Comparison of ENCODE assay signal across 2 cellular contexts in genomic region chr19:6064703-6065073, GRCh38.
TF ChIP-seq lines count a peak whose summit lies in the region.

No MANE protein-coding gene starts in this region.

TF ChIP-seq in SK-N-SH, 30 proteins besides CTCF, POLR2A, EP300 and RAD21:
- TF ChIP-seq USF2 (IDR thresholded peaks at IDR 0.05; ENCODE audit: borderline replicate concordance, low read depth, low read length) (no peak), USF1 (IDR thresholded peaks at IDR 0.05; ENCODE audit: borderline replicate concordance, low read depth) (no peak), FOXJ3 (CRISPR knock-in tag; IDR thresholded peaks at IDR 0.05) (no peak), GATA2 (CRISPR knock-in tag; IDR thresholded peaks at IDR 0.05) (no peak), MXI1 (IDR thresholded peaks at IDR 0.05; ENCODE audit: low read depth, low read length) (no peak), ELF1 (IDR thresholded peaks at IDR 0.05) (no peak), RXRA (IDR thresholded peaks at IDR 0.05; ENCODE audit: borderline replicate concordance, low read depth) (no peak), SIN3A (IDR thresholded peaks at IDR 0.05; ENCODE audit: borderline replicate concordance, low read depth, low read length) (no peak), NFIC (IDR thresholded peaks at IDR 0.05; ENCODE audit: borderline replicate concordance) (no peak), TCF12 (IDR thresholded peaks at IDR 0.05) (no peak), YY1 (IDR thresholded peaks at IDR 0.05; ENCODE audit: low read depth) (no peak), SMC3 (IDR thresholded peaks at IDR 0.05; ENCODE audit: low read depth, low read length) (no peak), JUND (IDR thresholded peaks at IDR 0.05) (no peak)
- TF ChIP-seq, protein P1, sequence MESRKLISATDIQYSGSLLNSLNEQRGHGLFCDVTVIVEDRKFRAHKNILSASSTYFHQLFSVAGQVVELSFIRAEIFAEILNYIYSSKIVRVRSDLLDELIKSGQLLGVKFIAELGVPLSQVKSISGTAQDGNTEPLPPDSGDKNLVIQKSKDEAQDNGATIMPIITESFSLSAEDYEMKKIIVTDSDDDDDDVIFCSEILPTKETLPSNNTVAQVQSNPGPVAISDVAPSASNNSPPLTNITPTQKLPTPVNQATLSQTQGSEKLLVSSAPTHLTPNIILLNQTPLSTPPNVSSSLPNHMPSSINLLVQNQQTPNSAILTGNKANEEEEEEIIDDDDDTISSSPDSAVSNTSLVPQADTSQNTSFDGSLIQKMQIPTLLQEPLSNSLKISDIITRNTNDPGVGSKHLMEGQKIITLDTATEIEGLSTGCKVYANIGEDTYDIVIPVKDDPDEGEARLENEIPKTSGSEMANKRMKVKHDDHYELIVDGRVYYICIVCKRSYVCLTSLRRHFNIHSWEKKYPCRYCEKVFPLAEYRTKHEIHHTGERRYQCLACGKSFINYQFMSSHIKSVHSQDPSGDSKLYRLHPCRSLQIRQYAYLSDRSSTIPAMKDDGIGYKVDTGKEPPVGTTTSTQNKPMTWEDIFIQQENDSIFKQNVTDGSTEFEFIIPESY (IDR thresholded peaks at IDR 0.05; ENCODE audit: borderline replicate concordance, low read depth), result no peak
- TF ChIP-seq, protein P2, sequence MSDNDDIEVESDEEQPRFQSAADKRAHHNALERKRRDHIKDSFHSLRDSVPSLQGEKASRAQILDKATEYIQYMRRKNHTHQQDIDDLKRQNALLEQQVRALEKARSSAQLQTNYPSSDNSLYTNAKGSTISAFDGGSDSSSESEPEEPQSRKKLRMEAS (IDR thresholded peaks at IDR 0.05; ENCODE audit: low read depth), result no peak

TF ChIP-seq in SK-N-SH treated with all-trans-retinoic acid at 6 μM for 48 hours, 23 proteins besides CTCF, POLR2A, EP300 and RAD21:
- TF ChIP-seq PATZ1 (CRISPR knock-in tag; IDR thresholded peaks at IDR 0.05; ENCODE audit: borderline replicate concordance), result no peak
- no peak for TF ChIP-seq TOX (CRISPR knock-in tag; IDR thresholded peaks at IDR 0.05; ENCODE audit: borderline replicate concordance)
- no peak for TF ChIP-seq ISL1 (CRISPR knock-in tag; IDR thresholded peaks at IDR 0.05)
- TF ChIP-seq, protein P3, sequence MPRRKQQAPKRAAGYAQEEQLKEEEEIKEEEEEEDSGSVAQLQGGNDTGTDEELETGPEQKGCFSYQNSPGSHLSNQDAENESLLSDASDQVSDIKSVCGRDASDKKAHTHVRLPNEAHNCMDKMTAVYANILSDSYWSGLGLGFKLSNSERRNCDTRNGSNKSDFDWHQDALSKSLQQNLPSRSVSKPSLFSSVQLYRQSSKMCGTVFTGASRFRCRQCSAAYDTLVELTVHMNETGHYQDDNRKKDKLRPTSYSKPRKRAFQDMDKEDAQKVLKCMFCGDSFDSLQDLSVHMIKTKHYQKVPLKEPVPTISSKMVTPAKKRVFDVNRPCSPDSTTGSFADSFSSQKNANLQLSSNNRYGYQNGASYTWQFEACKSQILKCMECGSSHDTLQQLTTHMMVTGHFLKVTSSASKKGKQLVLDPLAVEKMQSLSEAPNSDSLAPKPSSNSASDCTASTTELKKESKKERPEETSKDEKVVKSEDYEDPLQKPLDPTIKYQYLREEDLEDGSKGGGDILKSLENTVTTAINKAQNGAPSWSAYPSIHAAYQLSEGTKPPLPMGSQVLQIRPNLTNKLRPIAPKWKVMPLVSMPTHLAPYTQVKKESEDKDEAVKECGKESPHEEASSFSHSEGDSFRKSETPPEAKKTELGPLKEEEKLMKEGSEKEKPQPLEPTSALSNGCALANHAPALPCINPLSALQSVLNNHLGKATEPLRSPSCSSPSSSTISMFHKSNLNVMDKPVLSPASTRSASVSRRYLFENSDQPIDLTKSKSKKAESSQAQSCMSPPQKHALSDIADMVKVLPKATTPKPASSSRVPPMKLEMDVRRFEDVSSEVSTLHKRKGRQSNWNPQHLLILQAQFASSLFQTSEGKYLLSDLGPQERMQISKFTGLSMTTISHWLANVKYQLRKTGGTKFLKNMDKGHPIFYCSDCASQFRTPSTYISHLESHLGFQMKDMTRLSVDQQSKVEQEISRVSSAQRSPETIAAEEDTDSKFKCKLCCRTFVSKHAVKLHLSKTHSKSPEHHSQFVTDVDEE (CRISPR knock-in tag; IDR thresholded peaks at IDR 0.05), result no peak
- no peak for TF ChIP-seq TCF4 (CRISPR knock-in tag; IDR thresholded peaks at IDR 0.05; ENCODE audit: borderline replicate concordance)
- TF ChIP-seq CREB5 (CRISPR knock-in tag; IDR thresholded peaks at IDR 0.05; ENCODE audit: low read depth), result no peak
- no peak for TF ChIP-seq ESRRG (CRISPR knock-in tag; IDR thresholded peaks at IDR 0.05)
- no peak for TF ChIP-seq ZNF70 (CRISPR knock-in tag; IDR thresholded peaks at IDR 0.05)
- TF ChIP-seq ZNF8 (CRISPR knock-in tag; IDR thresholded peaks at IDR 0.05), result no peak
- no peak for TF ChIP-seq ZFP3 (CRISPR knock-in tag; IDR thresholded peaks at IDR 0.05)
- no peak for TF ChIP-seq ZC3H10 (CRISPR knock-in tag; IDR thresholded peaks at IDR 0.05)
- TF ChIP-seq, protein P4, sequence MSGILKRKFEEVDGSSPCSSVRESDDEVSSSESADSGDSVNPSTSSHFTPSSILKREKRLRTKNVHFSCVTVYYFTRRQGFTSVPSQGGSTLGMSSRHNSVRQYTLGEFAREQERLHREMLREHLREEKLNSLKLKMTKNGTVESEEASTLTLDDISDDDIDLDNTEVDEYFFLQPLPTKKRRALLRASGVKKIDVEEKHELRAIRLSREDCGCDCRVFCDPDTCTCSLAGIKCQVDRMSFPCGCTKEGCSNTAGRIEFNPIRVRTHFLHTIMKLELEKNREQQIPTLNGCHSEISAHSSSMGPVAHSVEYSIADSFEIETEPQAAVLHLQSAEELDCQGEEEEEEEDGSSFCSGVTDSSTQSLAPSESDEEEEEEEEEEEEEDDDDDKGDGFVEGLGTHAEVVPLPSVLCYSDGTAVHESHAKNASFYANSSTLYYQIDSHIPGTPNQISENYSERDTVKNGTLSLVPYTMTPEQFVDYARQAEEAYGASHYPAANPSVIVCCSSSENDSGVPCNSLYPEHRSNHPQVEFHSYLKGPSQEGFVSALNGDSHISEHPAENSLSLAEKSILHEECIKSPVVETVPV (CRISPR knock-in tag; IDR thresholded peaks at IDR 0.05), result no peak
- TF ChIP-seq OSR1 (CRISPR knock-in tag; IDR thresholded peaks at IDR 0.05), result no peak
- no peak for TF ChIP-seq BACH2 (CRISPR knock-in tag; IDR thresholded peaks at IDR 0.05; ENCODE audit: borderline replicate concordance)
TF ChIP-seq in SK-N-SH treated with all-trans-retinoic acid at 6 μM for 48 hours: peak in this region for 0.
